ENCODE assay signal across 1 cellular context in the genomic region with DNA sequence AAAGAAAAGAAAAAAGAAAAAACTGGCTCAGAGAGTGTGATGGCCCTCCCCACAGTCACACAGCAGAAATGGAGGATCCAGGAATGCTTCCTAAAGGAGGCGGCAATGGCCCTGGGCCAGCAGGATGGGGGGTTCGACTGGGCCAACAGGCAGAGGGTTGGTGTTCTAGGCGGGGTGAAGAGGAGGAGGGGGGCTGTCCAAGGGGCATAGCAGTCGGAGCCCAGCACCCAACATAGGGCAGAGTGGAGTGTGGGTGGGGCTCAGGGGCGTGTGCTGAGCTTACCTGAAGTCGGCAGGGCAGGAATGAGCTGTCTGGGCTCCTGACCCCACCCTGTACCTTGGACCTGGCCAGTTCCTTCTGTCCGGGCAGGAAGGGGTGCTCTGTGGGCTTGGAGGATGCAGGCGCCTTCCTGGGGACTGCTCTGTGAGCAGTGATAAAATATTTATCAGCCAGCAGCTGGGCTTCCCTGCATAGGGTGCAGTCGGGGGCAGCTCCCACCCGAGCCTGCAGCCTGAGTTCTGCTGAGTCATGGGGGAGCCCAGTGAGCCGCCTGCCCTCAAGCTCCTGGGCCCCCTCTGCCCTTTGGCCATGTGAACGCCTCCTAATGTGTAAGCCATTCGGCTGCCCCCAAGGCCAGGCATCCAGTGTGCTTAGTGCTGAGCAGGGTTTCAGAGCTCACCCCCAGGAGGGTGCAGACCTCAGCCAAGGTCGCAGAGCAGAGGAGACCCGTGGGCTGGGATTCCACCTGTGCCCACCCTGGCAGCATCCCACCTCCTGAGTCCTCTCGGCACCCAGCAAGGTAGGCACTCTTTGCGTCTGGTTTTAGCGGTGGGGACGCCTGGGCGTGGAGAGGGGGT.
TF ChIP-seq lines count a peak whose summit lies in the region.

No MANE protein-coding gene starts in this region.

TF ChIP-seq in HepG2, 621 proteins besides CTCF, POLR2A, EP300 and RAD21 (continued from another document and continues in another):
- TF ChIP-seq, protein P1, sequence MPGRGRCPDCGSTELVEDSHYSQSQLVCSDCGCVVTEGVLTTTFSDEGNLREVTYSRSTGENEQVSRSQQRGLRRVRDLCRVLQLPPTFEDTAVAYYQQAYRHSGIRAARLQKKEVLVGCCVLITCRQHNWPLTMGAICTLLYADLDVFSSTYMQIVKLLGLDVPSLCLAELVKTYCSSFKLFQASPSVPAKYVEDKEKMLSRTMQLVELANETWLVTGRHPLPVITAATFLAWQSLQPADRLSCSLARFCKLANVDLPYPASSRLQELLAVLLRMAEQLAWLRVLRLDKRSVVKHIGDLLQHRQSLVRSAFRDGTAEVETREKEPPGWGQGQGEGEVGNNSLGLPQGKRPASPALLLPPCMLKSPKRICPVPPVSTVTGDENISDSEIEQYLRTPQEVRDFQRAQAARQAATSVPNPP (CRISPR knock-in tag; IDR thresholded peaks at IDR 0.05), result no peak
- TF ChIP-seq JUNB (CRISPR knock-in tag; IDR thresholded peaks at IDR 0.05; ENCODE audit: borderline replicate concordance) (no peak), ZNF747 (CRISPR knock-in tag; IDR thresholded peaks at IDR 0.05; ENCODE audit: borderline replicate concordance) (peak; percentile 56; the same call in 1 of the 2 replicates), NFKBIZ (CRISPR knock-in tag; IDR thresholded peaks at IDR 0.05) (no peak), ZNF343 (CRISPR knock-in tag; IDR thresholded peaks at IDR 0.05) (no peak), ZNF772 (CRISPR knock-in tag; IDR thresholded peaks at IDR 0.05) (no peak), ZNF510 (CRISPR knock-in tag; IDR thresholded peaks at IDR 0.05; ENCODE audit: low read depth) (no peak), MED1 (CRISPR knock-in tag; IDR thresholded peaks at IDR 0.05) (peak; percentile 78), DNMT1 (CRISPR knock-in tag; IDR thresholded peaks at IDR 0.05) (no peak), KDM3A (CRISPR knock-in tag; IDR thresholded peaks at IDR 0.05; ENCODE audit: low read depth) (no peak; the same call in 1 of the 2 replicates), GLI4 (CRISPR knock-in tag; IDR thresholded peaks at IDR 0.05; ENCODE audit: borderline replicate concordance) (no peak), SP5 (CRISPR knock-in tag; IDR thresholded peaks at IDR 0.05; ENCODE audit: borderline replicate concordance, low read depth) (no peak), ZNF878 (CRISPR knock-in tag; IDR thresholded peaks at IDR 0.05) (no peak), MED13 (CRISPR knock-in tag; IDR thresholded peaks at IDR 0.05) (no peak; the same call in 1 of the 2 replicates), ZNF766 (CRISPR knock-in tag; IDR thresholded peaks at IDR 0.05; ENCODE audit: borderline replicate concordance) (0 out of 2 replicates have a peak, but pooled peaks have one; percentile 24), ZNF816 (CRISPR knock-in tag; IDR thresholded peaks at IDR 0.05; ENCODE audit: borderline replicate concordance) (no peak), TSC22D2 (CRISPR knock-in tag; IDR thresholded peaks at IDR 0.05; ENCODE audit: borderline replicate concordance) (0 out of 2 replicates have a peak, but pooled peaks have one; percentile 37), CREB1 (IDR thresholded peaks at IDR 0.05) (no peak), CREB1 (CRISPR knock-in tag; IDR thresholded peaks at IDR 0.05) (no peak), JUN (CRISPR knock-in tag; IDR thresholded peaks at IDR 0.05) (no peak)
- TF ChIP-seq, protein P2, sequence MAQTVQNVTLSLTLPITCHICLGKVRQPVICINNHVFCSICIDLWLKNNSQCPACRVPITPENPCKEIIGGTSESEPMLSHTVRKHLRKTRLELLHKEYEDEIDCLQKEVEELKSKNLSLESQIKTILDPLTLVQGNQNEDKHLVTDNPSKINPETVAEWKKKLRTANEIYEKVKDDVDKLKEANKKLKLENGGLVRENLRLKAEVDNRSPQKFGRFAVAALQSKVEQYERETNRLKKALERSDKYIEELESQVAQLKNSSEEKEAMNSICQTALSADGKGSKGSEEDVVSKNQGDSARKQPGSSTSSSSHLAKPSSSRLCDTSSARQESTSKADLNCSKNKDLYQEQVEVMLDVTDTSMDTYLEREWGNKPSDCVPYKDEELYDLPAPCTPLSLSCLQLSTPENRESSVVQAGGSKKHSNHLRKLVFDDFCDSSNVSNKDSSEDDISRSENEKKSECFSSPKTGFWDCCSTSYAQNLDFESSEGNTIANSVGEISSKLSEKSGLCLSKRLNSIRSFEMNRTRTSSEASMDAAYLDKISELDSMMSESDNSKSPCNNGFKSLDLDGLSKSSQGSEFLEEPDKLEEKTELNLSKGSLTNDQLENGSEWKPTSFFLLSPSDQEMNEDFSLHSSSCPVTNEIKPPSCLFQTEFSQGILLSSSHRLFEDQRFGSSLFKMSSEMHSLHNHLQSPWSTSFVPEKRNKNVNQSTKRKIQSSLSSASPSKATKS (CRISPR knock-in tag; IDR thresholded peaks at IDR 0.05), result 0 out of 2 replicates have a peak, but pooled peaks have one; percentile 39
- TF ChIP-seq, protein P3, sequence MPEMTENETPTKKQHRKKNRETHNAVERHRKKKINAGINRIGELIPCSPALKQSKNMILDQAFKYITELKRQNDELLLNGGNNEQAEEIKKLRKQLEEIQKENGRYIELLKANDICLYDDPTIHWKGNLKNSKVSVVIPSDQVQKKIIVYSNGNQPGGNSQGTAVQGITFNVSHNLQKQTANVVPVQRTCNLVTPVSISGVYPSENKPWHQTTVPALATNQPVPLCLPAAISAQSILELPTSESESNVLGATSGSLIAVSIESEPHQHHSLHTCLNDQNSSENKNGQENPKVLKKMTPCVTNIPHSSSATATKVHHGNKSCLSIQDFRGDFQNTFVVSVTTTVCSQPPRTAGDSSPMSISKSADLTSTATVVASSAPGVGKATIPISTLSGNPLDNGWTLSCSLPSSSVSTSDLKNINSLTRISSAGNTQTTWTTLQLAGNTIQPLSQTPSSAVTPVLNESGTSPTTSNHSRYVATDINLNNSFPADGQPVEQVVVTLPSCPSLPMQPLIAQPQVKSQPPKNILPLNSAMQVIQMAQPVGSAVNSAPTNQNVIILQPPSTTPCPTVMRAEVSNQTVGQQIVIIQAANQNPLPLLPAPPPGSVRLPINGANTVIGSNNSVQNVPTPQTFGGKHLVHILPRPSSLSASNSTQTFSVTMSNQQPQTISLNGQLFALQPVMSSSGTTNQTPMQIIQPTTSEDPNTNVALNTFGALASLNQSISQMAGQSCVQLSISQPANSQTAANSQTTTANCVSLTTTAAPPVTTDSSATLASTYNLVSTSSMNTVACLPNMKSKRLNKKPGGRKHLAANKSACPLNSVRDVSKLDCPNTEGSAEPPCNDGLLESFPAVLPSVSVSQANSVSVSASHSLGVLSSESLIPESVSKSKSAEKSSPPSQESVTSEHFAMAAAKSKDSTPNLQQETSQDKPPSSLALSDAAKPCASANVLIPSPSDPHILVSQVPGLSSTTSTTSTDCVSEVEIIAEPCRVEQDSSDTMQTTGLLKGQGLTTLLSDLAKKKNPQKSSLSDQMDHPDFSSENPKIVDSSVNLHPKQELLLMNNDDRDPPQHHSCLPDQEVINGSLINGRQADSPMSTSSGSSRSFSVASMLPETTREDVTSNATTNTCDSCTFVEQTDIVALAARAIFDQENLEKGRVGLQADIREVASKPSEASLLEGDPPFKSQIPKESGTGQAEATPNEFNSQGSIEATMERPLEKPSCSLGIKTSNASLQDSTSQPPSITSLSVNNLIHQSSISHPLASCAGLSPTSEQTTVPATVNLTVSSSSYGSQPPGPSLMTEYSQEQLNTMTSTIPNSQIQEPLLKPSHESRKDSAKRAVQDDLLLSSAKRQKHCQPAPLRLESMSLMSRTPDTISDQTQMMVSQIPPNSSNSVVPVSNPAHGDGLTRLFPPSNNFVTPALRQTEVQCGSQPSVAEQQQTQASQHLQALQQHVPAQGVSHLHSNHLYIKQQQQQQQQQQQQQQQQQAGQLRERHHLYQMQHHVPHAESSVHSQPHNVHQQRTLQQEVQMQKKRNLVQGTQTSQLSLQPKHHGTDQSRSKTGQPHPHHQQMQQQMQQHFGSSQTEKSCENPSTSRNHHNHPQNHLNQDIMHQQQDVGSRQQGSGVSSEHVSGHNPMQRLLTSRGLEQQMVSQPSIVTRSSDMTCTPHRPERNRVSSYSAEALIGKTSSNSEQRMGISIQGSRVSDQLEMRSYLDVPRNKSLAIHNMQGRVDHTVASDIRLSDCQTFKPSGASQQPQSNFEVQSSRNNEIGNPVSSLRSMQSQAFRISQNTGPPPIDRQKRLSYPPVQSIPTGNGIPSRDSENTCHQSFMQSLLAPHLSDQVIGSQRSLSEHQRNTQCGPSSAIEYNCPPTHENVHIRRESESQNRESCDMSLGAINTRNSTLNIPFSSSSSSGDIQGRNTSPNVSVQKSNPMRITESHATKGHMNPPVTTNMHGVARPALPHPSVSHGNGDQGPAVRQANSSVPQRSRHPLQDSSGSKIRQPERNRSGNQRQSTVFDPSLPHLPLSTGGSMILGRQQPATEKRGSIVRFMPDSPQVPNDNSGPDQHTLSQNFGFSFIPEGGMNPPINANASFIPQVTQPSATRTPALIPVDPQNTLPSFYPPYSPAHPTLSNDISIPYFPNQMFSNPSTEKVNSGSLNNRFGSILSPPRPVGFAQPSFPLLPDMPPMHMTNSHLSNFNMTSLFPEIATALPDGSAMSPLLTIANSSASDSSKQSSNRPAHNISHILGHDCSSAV (CRISPR knock-in tag; IDR thresholded peaks at IDR 0.05; ENCODE audit: borderline replicate concordance), result no peak
- TF ChIP-seq, protein P4, sequence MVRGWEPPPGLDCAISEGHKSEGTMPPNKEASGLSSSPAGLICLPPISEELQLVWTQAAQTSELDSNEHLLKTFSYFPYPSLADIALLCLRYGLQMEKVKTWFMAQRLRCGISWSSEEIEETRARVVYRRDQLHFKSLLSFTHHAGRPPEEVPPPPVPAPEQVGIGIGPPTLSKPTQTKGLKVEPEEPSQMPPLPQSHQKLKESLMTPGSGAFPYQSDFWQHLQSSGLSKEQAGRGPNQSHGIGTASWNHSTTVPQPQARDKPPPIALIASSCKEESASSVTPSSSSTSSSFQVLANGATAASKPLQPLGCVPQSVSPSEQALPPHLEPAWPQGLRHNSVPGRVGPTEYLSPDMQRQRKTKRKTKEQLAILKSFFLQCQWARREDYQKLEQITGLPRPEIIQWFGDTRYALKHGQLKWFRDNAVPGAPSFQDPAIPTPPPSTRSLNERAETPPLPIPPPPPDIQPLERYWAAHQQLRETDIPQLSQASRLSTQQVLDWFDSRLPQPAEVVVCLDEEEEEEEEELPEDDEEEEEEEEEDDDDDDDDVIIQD (CRISPR knock-in tag; IDR thresholded peaks at IDR 0.05; ENCODE audit: low read depth), result no peak
- TF ChIP-seq, protein P5, sequence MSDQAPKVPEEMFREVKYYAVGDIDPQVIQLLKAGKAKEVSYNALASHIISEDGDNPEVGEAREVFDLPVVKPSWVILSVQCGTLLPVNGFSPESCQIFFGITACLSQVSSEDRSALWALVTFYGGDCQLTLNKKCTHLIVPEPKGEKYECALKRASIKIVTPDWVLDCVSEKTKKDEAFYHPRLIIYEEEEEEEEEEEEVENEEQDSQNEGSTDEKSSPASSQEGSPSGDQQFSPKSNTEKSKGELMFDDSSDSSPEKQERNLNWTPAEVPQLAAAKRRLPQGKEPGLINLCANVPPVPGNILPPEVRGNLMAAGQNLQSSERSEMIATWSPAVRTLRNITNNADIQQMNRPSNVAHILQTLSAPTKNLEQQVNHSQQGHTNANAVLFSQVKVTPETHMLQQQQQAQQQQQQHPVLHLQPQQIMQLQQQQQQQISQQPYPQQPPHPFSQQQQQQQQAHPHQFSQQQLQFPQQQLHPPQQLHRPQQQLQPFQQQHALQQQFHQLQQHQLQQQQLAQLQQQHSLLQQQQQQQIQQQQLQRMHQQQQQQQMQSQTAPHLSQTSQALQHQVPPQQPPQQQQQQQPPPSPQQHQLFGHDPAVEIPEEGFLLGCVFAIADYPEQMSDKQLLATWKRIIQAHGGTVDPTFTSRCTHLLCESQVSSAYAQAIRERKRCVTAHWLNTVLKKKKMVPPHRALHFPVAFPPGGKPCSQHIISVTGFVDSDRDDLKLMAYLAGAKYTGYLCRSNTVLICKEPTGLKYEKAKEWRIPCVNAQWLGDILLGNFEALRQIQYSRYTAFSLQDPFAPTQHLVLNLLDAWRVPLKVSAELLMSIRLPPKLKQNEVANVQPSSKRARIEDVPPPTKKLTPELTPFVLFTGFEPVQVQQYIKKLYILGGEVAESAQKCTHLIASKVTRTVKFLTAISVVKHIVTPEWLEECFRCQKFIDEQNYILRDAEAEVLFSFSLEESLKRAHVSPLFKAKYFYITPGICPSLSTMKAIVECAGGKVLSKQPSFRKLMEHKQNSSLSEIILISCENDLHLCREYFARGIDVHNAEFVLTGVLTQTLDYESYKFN (CRISPR knock-in tag; conservative IDR thresholded peaks at IDR 0.05), result peak; percentile 89
- TF ChIP-seq, protein P6, sequence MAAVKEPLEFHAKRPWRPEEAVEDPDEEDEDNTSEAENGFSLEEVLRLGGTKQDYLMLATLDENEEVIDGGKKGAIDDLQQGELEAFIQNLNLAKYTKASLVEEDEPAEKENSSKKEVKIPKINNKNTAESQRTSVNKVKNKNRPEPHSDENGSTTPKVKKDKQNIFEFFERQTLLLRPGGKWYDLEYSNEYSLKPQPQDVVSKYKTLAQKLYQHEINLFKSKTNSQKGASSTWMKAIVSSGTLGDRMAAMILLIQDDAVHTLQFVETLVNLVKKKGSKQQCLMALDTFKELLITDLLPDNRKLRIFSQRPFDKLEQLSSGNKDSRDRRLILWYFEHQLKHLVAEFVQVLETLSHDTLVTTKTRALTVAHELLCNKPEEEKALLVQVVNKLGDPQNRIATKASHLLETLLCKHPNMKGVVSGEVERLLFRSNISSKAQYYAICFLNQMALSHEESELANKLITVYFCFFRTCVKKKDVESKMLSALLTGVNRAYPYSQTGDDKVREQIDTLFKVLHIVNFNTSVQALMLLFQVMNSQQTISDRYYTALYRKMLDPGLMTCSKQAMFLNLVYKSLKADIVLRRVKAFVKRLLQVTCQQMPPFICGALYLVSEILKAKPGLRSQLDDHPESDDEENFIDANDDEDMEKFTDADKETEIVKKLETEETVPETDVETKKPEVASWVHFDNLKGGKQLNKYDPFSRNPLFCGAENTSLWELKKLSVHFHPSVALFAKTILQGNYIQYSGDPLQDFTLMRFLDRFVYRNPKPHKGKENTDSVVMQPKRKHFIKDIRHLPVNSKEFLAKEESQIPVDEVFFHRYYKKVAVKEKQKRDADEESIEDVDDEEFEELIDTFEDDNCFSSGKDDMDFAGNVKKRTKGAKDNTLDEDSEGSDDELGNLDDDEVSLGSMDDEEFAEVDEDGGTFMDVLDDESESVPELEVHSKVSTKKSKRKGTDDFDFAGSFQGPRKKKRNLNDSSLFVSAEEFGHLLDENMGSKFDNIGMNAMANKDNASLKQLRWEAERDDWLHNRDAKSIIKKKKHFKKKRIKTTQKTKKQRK (IDR thresholded peaks at IDR 0.05; ENCODE audit: low read length), result no peak
- TF ChIP-seq, protein P7, sequence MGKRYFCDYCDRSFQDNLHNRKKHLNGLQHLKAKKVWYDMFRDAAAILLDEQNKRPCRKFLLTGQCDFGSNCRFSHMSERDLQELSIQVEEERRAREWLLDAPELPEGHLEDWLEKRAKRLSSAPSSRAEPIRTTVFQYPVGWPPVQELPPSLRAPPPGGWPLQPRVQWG (CRISPR knock-in tag; IDR thresholded peaks at IDR 0.05; ENCODE audit: borderline replicate concordance, low read depth), result no peak
